In genomic region chr11:114075343-114075610, GRCh38 we compare ENCODE assay signal across 17 cellular contexts. TPM values are rescaled to one million over a fixed set of nuclear protein-coding genes. Genes with fewer than 3 reads are reported as not detected.
DNase-seq lines count a peak whose midpoint lies in the region; ATAC-seq and TF ChIP-seq lines count a peak whose summit lies in the region.
"Had no signal": no experiment of that assay in that cellular context is flagged by ENCODE, and none has a peak within 500 bp of the region (broad histone marks: within the 10 kb centered on the region; RNA-seq: fewer than 3 reads in every experiment).

No MANE protein-coding gene starts in this region.

- no peaks in the 10 kb centered on the region for H3K27me3 ChIP-seq in heart right ventricle
- no peaks in the 10 kb centered on the region for H3K27me3 ChIP-seq in adrenal gland
- H3K27me3 ChIP-seq in ovary, result no peaks in the 10 kb centered on the region
- H3K27me3 ChIP-seq in upper lobe of left lung, result no peaks in the 10 kb centered on the region
- H3K27me3 ChIP-seq in CD4-positive, alpha-beta T cell (ENCODE audit: control insufficient read depth, insufficient read depth, low read length), result no peaks in the 10 kb centered on the region
- H3K27me3 ChIP-seq in foreskin keratinocyte, result peaks cover 20% of the 10 kb centered on the region
- H3K27me3 ChIP-seq: gastroesophageal sphincter had no signal

- H3K4me3 Mint-ChIP-seq in CD4-positive, alpha-beta T cell, result no peak overlapping the region

- DNase-seq in heart right ventricle (no peak), Right ventricle myocardium superior (no peak), adrenal gland (no peak), ovary (peak in 2 of 5 donors; percentile 13 to 28), upper lobe of left lung (no peak), foreskin keratinocyte (no peak), NCI-H2081 treated with DMSO at 0.1 percent for 48 hours (lab: John Stamatoyannopoulos, UW) (no peak)
- no peak for DNase-seq in CD4-positive, alpha-beta T cell
- DNase-seq: midbrain, NCI-H524, T1000 had no signal

- H3K27ac Mint-ChIP-seq in CD4-positive, alpha-beta T cell, result no peak overlapping the region
- H3K27ac Mint-ChIP-seq: activated T-helper 2 cell treated with anti-CD3 and anti-CD28 coated beads, Interferon-gamma antibody, Interleukin-2, Interleukin-4, amounts not matched to agents 10 μg/mL and 5 μg/mL and 100 μg/mL, durations not matched to agents 14 hours and 24 hours and 36 hours; HFFc6 had no signal

- CTCF ChIA-PET in CD4-positive, alpha-beta T cell (lab: Charles Lee), result no interaction called here

- TF ChIP-seq EP300 in ovary (IDR thresholded peaks at IDR 0.05), result no peak
- no peak for TF ChIP-seq EP300 in upper lobe of left lung (IDR thresholded peaks at IDR 0.05)

- POLR2A ChIA-PET in CD4-positive, alpha-beta T cell (lab: Charles Lee), result no interaction called here

- H3K9me3 Mint-ChIP-seq in CD4-positive, alpha-beta T cell, result no peaks in the 10 kb centered on the region
- H3K9me3 Mint-ChIP-seq: activated T-helper 2 cell treated with anti-CD3 and anti-CD28 coated beads, Interferon-gamma antibody, Interleukin-2, Interleukin-4, amounts not matched to agents 10 μg/mL and 5 μg/mL and 100 μg/mL, durations not matched to agents 14 hours and 24 hours and 36 hours; HFFc6 had no signal

- H3K4me1 Mint-ChIP-seq in CD4-positive, alpha-beta T cell (ENCODE audit: low read depth), result peaks cover 63% of the 10 kb centered on the region

- no peaks in the 10 kb centered on the region for H3K36me3 Mint-ChIP-seq in CD4-positive, alpha-beta T cell (ENCODE audit: low read depth)

- no peak for ATAC-seq in heart right ventricle
- ATAC-seq in Right ventricle myocardium superior (ENCODE audit: poor library complexity), result no peak
- ATAC-seq in upper lobe of left lung (ENCODE audit: low FRiP score in 2 of 2), result no peak
- ATAC-seq in CD4-positive, alpha-beta T cell (ENCODE audit: poor library complexity), result no peak
- ATAC-seq in foreskin keratinocyte, result no peak
- ATAC-seq: activated CD4-positive, CD25-positive, alpha-beta regulatory T cell treated with anti-CD3 and anti-CD28 coated beads, Interleukin-2, amount 50 U/mL, for 24 hours; gastroesophageal sphincter had no signal

- peaks cover 0 to 18% (median 0%) of the 10 kb centered on the region in 9 donors for H3K36me3 ChIP-seq in heart right ventricle
- H3K36me3 ChIP-seq in adrenal gland (replicated peaks in 1 of 2), result peaks cover 0 to 33% of the 10 kb centered on the region in 2 donors
- no peaks in the 10 kb centered on the region for H3K36me3 ChIP-seq in ovary
- peaks cover 8 to 85% (median 42%) of the 10 kb centered on the region in 4 donors for H3K36me3 ChIP-seq in upper lobe of left lung
- H3K36me3 ChIP-seq: cardiac muscle cell had no signal

- H3K27me3 Mint-ChIP-seq in CD4-positive, alpha-beta T cell, result no peaks in the 10 kb centered on the region

- H3K4me1 ChIP-seq in heart right ventricle (peaks cover 54 to 100% (median 100%) of the 10 kb centered on the region in 9 donors), adrenal gland (replicated peaks in 1 of 2) (peaks cover 86 to 98% of the 10 kb centered on the region in 2 donors), ovary (ENCODE audit: insufficient read depth) (peaks cover 44% of the 10 kb centered on the region), upper lobe of left lung (peaks cover 98 to 100% (median 99%) of the 10 kb centered on the region in 4 donors), foreskin keratinocyte (no peaks in the 10 kb centered on the region)

- H3K4me3 ChIP-seq in heart right ventricle (no peak overlapping the region), adrenal gland (peak overlapping the region in 1 of 4 donors; percentile 38), ovary (peak overlapping the region; percentile 5), upper lobe of left lung (peak overlapping the region in 2 of 4 donors; percentile 7 to 38)
- H3K4me3 ChIP-seq: cardiac muscle cell had no signal

- intact Hi-C loops in heart right ventricle (cut with DNase I), result loop anchor here in 2 of 10 donors (5.0 kb wide), 2 partner anchors 37 to 42 kb away; no protein-coding TSS in a partner anchor
- intact Hi-C loops in Right ventricle myocardium superior (cut with DNase I), result no loop called here
- intact Hi-C loops in adrenal gland (cut with DNase I), result no loop called here
- intact Hi-C loops in ovary (cut with DNase I), result loop anchor here in 1 of 4 donors (10.0 kb wide), 1 partner anchor 60 kb away; no protein-coding TSS in a partner anchor
- intact Hi-C loops in CD4-positive, alpha-beta T cell (cut with DNase I, micrococcal nuclease), result no loop called here

- H3K27ac ChIP-seq in heart right ventricle (peak overlapping the region in 8 of 10 donors; percentile 33 to 90 (median 78)), adrenal gland (peak overlapping the region in 3 of 5 donors; percentile 57 to 91 (median 74)), ovary (peak overlapping the region in 1 of 2 donors; percentile 21), upper lobe of left lung (peak overlapping the region; percentile 13 to 87 (median 80)), foreskin keratinocyte (no peak overlapping the region)
- H3K27ac ChIP-seq in CD4-positive, alpha-beta T cell (ENCODE audit: low read depth, low read length), result no peak overlapping the region
- H3K27ac ChIP-seq: cardiac muscle cell had no signal

- 93 to 94% methylated on average over 6 of the region's 6 CpGs for WGBS in heart right ventricle, 2 donors
- WGBS in adrenal gland, 4 donors, result 85 to 95% (median 93%) methylated on average over 6 of the region's 6 CpGs
- 96 to 98% (median 98%) methylated on average over 6 of the region's 6 CpGs for WGBS in ovary, 3 donors
- WGBS in upper lobe of left lung, 2 donors, result 91 to 94% methylated on average over 6 of the region's 6 CpGs

- TF ChIP-seq CTCF in heart right ventricle (IDR thresholded peaks at IDR 0.05) (no peak), adrenal gland (IDR thresholded peaks at IDR 0.05) (no peak), ovary (IDR thresholded peaks at IDR 0.05) (no peak), upper lobe of left lung (IDR thresholded peaks at IDR 0.05) (no peak), foreskin keratinocyte (conservative IDR thresholded peaks at IDR 0.05) (no peak)
- TF ChIP-seq CTCF in CD4-positive, alpha-beta T cell (IDR thresholded peaks at IDR 0.05), result no peak

- TF ChIP-seq POLR2A in adrenal gland (IDR thresholded peaks at IDR 0.05) (no peak), ovary (IDR thresholded peaks at IDR 0.05) (no peak), upper lobe of left lung (IDR thresholded peaks at IDR 0.05) (no peak)

- no peaks in the 10 kb centered on the region for H3K9me3 ChIP-seq in heart right ventricle
- no peaks in the 10 kb centered on the region for H3K9me3 ChIP-seq in adrenal gland (replicated peaks in 1 of 3)
- no peaks in the 10 kb centered on the region for H3K9me3 ChIP-seq in ovary
- no peaks in the 10 kb centered on the region for H3K9me3 ChIP-seq in upper lobe of left lung
- H3K9me3 ChIP-seq in CD4-positive, alpha-beta T cell (ENCODE audit: control insufficient read depth, low read length), result no peaks in the 10 kb centered on the region
- H3K9me3 ChIP-seq: gastroesophageal sphincter had no signal

RNA-seq across cellular contexts. Expression of gene ZBTB16, which starts 15.8 kb away (rescaled TPM):
- total RNA-seq in heart right ventricle, result 100 to 1,000 TPM in 1 of 10 donors, 10 to 100 TPM in 9; 18.3 to 108 (median 72.9) TPM
- 10 to 100 TPM; 21.1 to 39.6 TPM for polyA plus RNA-seq in heart right ventricle
- total RNA-seq in Right ventricle myocardium superior, result 64.8 TPM
- total RNA-seq in adrenal gland, result 100 to 1,000 TPM in 1 of 8 donors, 10 to 100 TPM in 7; 25.3 to 119 (median 68.6) TPM
- polyA plus RNA-seq in adrenal gland, result 10 to 100 TPM; 16.0 to 36.0 (median 16.0) TPM
- 100 to 1,000 TPM in 3 of 7 donors, 10 to 100 TPM in 4; 12.7 to 160 (median 94.6) TPM for total RNA-seq in ovary
- 10 to 100 TPM; 20.0 to 41.4 TPM for polyA plus RNA-seq in ovary
- total RNA-seq in upper lobe of left lung, result 100 to 1,000 TPM; 110 to 584 (median 179) TPM
- 10 to 100 TPM; 19.1 to 20.6 TPM for total RNA-seq in CD4-positive, alpha-beta T cell
- total RNA-seq in foreskin keratinocyte, result not detected in 2 replicates
- polyA plus RNA-seq in foreskin keratinocyte, result not detected in 2 replicates
- total RNA-seq: HFFc6, RPMI7951 had no signal

Comparison
In these comparisons a context has a peak if more than half of its experiments do, and no peak if none do; other contexts are left out.
1. H3K27ac ChIP-seq: peak in heart right ventricle (8 of 10), adrenal gland (3 of 5) and upper lobe of left lung (4 of 4); none in CD4-positive, alpha-beta T cell (single experiment) and foreskin keratinocyte (single experiment).
2. RNA of gene ZBTB16, which starts 15.8 kb away (total RNA-seq): 110 to 584 TPM in upper lobe of left lung, 12.7 to 160 TPM in ovary, 18.3 to 108 TPM in heart right ventricle, 25.3 to 119 TPM in adrenal gland, 64.8 TPM in Right ventricle myocardium superior (single experiment) and 19.1 to 20.6 TPM in CD4-positive, alpha-beta T cell; not detected in foreskin keratinocyte; every median in the first group is over 10 times any median in the second.